Comparison of ENCODE assay signal across 23 cellular contexts in the genomic region with DNA sequence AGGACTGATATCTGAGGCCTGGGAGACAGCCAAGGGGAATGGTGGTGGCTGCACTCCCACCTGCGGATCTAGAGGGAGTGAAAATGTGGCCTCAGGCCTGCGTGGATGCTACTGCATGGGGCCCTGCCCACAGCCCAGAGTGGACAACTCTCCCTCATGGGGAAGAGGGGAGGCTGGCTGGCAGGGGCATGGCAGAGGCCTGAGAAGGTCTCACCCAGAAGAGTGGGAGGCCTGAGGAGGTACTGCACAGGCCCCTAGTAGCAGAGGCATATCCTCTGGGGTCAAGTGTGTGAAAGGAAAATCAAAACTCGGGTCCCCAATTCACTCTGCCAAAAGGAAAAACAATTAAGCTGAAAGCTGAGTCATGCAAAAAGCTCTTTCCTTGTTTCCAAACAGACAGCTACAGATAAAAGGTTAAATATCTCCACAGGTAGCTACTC.
A peak's percentile ranks its signal among the peaks of the same experiment; 100 is the strongest.
DNase-seq lines count a peak whose midpoint lies in the region; ATAC-seq and TF ChIP-seq lines count a peak whose summit lies in the region.
"Had no signal": no experiment of that assay in that cellular context is flagged by ENCODE, and none has a peak within 500 bp of the region (broad histone marks: within the 10 kb centered on the region; RNA-seq: fewer than 3 reads in every experiment).

No MANE protein-coding gene starts in this region.

- H3K27ac ChIP-seq in BLaER1 (no peak overlapping the region), GM23338 (ENCODE audit: low read depth) (peak overlapping the region; percentile 79)
- H3K27ac ChIP-seq: foreskin keratinocyte, spleen had no signal

- no peaks in the 10 kb centered on the region for H3K9me3 ChIP-seq in BLaER1
- H3K9me3 ChIP-seq: spleen had no signal

- H3K27ac Mint-ChIP-seq in GM23338, result 0 out of 2 replicates have a peak overlapping the region, but pooled peaks have one; percentile 69
- H3K27ac Mint-ChIP-seq in naive thymus-derived CD8-positive, alpha-beta T cell, result peak overlapping the region in 9 of 10 donors; percentile 53 to 94 (median 89)
- H3K27ac Mint-ChIP-seq: activated T-helper 1 cell treated with anti-CD3 and anti-CD28 coated beads, Interleukin-12 subunit alpha, Interleukin-12 subunit beta, Interleukin-2, Interleukin-4 antibody, amounts not matched to agents 30 ng/mL and 10 ng/mL and 1 ng/mL, durations not matched to agents 14 hours and 24 hours and 36 hours; stimulated activated naive CD8-positive, alpha-beta T cell treated with anti-CD3 and anti-CD28 coated beads, Interleukin-15, Interleukin-2, amounts not matched to agents 100 ng/mL and 50 ng/mL, for 24 hours had no signal

- H3K27me3 ChIP-seq in BLaER1, result no peaks in the 10 kb centered on the region
- no peaks in the 10 kb centered on the region for H3K27me3 ChIP-seq in GM23338 (ENCODE audit: insufficient read depth)
- H3K27me3 ChIP-seq: foreskin keratinocyte, spleen had no signal

- POLR2A ChIA-PET in naive thymus-derived CD8-positive, alpha-beta T cell (lab: Charles Lee), result interaction anchor here (0.6 to 4.6 kb wide), 5 partner anchors 11 to 93 kb away, joined by 4 to 33 read pairs (median 5); no protein-coding TSS in a partner anchor

- peaks cover 34% of the 10 kb centered on the region for H3K4me1 Mint-ChIP-seq in GM23338
- peaks cover 21 to 42% (median 30%) of the 10 kb centered on the region in 4 donors for H3K4me1 Mint-ChIP-seq in naive thymus-derived CD8-positive, alpha-beta T cell

- peaks cover 25% of the 10 kb centered on the region for H3K36me3 Mint-ChIP-seq in GM23338 (ENCODE audit: low read depth)
- H3K36me3 Mint-ChIP-seq in naive thymus-derived CD8-positive, alpha-beta T cell, result peaks cover 0 to 7% (median 3%) of the 10 kb centered on the region in 3 donors
- H3K36me3 Mint-ChIP-seq: type B pancreatic cell had no signal

- H4K20me1 ChIP-seq in BLaER1, result no peaks in the 10 kb centered on the region
- H4K20me1 ChIP-seq in GM23338 (replicated peaks; ENCODE audit: insufficient read depth), result no peaks in the 10 kb centered on the region

- H3K36me3 ChIP-seq in BLaER1, result no peaks in the 10 kb centered on the region
- no peaks in the 10 kb centered on the region for H3K36me3 ChIP-seq in GM23338 (ENCODE audit: insufficient read depth)
- H3K36me3 ChIP-seq: spleen had no signal

- peaks cover 2% of the 10 kb centered on the region for H3K27me3 Mint-ChIP-seq in GM23338 (ENCODE audit: insufficient read depth, low read depth, poor library complexity)
- no peaks in the 10 kb centered on the region for H3K27me3 Mint-ChIP-seq in naive thymus-derived CD8-positive, alpha-beta T cell
- H3K27me3 Mint-ChIP-seq: stimulated activated naive CD8-positive, alpha-beta T cell treated with anti-CD3 and anti-CD28 coated beads, Interleukin-15, Interleukin-2, amounts not matched to agents 100 ng/mL and 50 ng/mL, for 24 hours had no signal

- H3K4me3 ChIP-seq in BLaER1, result no peak overlapping the region
- no peak overlapping the region for H3K4me3 ChIP-seq in GM23338
- H3K4me3 ChIP-seq in epithelial cell of esophagus (ENCODE audit: low read length), result no peak overlapping the region
- H3K4me3 ChIP-seq: spleen had no signal

- H3K79me2 ChIP-seq in GM23338 (replicated peaks; ENCODE audit: insufficient read depth), result 0 out of 2 replicates have a peak, but pooled peaks cover 2% of the 10 kb centered on the region

- no peak overlapping the region for H3K9ac ChIP-seq in BLaER1

- H3K9me2 ChIP-seq in GM23338 (ENCODE audit: insufficient read depth), result no peaks in the 10 kb centered on the region

- peaks cover 21% of the 10 kb centered on the region for H3K4me1 ChIP-seq in BLaER1
- H3K4me1 ChIP-seq in GM23338 (ENCODE audit: insufficient read depth), result peaks cover 41% of the 10 kb centered on the region
- H3K4me1 ChIP-seq: foreskin keratinocyte had no signal

- no peak overlapping the region for H3K4me3 Mint-ChIP-seq in GM23338
- no peak overlapping the region for H3K4me3 Mint-ChIP-seq in naive thymus-derived CD8-positive, alpha-beta T cell
- H3K4me3 Mint-ChIP-seq: activated T-helper 1 cell treated with anti-CD3 and anti-CD28 coated beads, Interleukin-12 subunit alpha, Interleukin-12 subunit beta, Interleukin-2, Interleukin-4 antibody, amounts not matched to agents 30 ng/mL and 10 ng/mL and 1 ng/mL, durations not matched to agents 14 hours and 24 hours and 36 hours; stimulated activated naive CD8-positive, alpha-beta T cell treated with anti-CD3 and anti-CD28 coated beads, Interleukin-15, Interleukin-2, amounts not matched to agents 100 ng/mL and 50 ng/mL, for 24 hours; type B pancreatic cell had no signal

- no peaks in the 10 kb centered on the region; the same call in 1 of the 2 replicates for H3F3A ChIP-seq in GM23338 (replicated peaks; ENCODE audit: low read depth)

- peaks cover 26% of the 10 kb centered on the region for H3K9me3 Mint-ChIP-seq in GM23338
- H3K9me3 Mint-ChIP-seq in naive thymus-derived CD8-positive, alpha-beta T cell, result no peaks in the 10 kb centered on the region
- H3K9me3 Mint-ChIP-seq: activated T-helper 1 cell treated with anti-CD3 and anti-CD28 coated beads, Interleukin-12 subunit alpha, Interleukin-12 subunit beta, Interleukin-2, Interleukin-4 antibody, amounts not matched to agents 30 ng/mL and 10 ng/mL and 1 ng/mL, durations not matched to agents 14 hours and 24 hours and 36 hours; stimulated activated naive CD8-positive, alpha-beta T cell treated with anti-CD3 and anti-CD28 coated beads, Interleukin-15, Interleukin-2, amounts not matched to agents 100 ng/mL and 50 ng/mL, for 24 hours had no signal

- no peak for TF ChIP-seq CTCF in GM23338 (conservative IDR thresholded peaks at IDR 0.05; ENCODE audit: low read depth in 2 of 2)
- TF ChIP-seq CTCF in epithelial cell of esophagus (IDR thresholded peaks at IDR 0.05; ENCODE audit: insufficient read depth, low read depth, low read length, missing control alignments), result no peak

- H2AFZ ChIP-seq in GM23338, result no peak overlapping the region

- peak overlapping the region; percentile 73; the same call in 1 of the 2 replicates for H3K4me2 ChIP-seq in BLaER1
- H3K4me2 ChIP-seq in GM23338, result no peak overlapping the region

- DNase-seq in GM23338 (ENCODE audit: low spot score), result peak; percentile 39
- peak; percentile 8 for DNase-seq in epithelial cell of esophagus (ENCODE audit: low read depth)
- DNase-seq in naive thymus-derived CD8-positive, alpha-beta T cell, result no peak
- DNase-seq in UCSD-AML1 (lab: John Stamatoyannopoulos, UW; ENCODE audit: unreplicated experiment), result no peak
- no peak for DNase-seq in AG08395 (ENCODE audit: low spot score)
- DNase-seq in OCI-M1 (lab: John Stamatoyannopoulos, UW), result no peak
- DNase-seq: activated CD4-positive, alpha-beta T cell treated with anti-CD3 and anti-CD28 coated beads for 48 hours; effector CD4-positive, alpha-beta T cell; foreskin keratinocyte; mammary epithelial cell; NCI-H1930; occipital lobe; PC-3; retina; SIG-M5; spleen; stimulated activated CD4-positive, alpha-beta T cell treated with anti-CD3 and anti-CD28 coated beads, Interleukin-4, amount 100 ng/mL, for 24 hours had no signal

- ATAC-seq in GM23338 (peak; percentile 15), GM18502 (IDR thresholded peaks at IDR 0.05; ENCODE audit: poor library complexity, unreplicated experiment) (no peak)
- ATAC-seq in naive thymus-derived CD8-positive, alpha-beta T cell, result no peak
- ATAC-seq: foreskin keratinocyte, HCT116, PC-3 had no signal

TF ChIP-seq in GM23338, 12 proteins besides CTCF, POLR2A, EP300 and RAD21:
- TF ChIP-seq STAT1 (IDR thresholded peaks at IDR 0.05; ENCODE audit: unreplicated experiment), result no peak
- no peak for TF ChIP-seq EZH2phosphoT487 (IDR thresholded peaks at IDR 0.05; ENCODE audit: unreplicated experiment)
- no peak for TF ChIP-seq POLR2AphosphoS5 (IDR thresholded peaks at IDR 0.05; ENCODE audit: low read depth)
- TF ChIP-seq, protein P1, sequence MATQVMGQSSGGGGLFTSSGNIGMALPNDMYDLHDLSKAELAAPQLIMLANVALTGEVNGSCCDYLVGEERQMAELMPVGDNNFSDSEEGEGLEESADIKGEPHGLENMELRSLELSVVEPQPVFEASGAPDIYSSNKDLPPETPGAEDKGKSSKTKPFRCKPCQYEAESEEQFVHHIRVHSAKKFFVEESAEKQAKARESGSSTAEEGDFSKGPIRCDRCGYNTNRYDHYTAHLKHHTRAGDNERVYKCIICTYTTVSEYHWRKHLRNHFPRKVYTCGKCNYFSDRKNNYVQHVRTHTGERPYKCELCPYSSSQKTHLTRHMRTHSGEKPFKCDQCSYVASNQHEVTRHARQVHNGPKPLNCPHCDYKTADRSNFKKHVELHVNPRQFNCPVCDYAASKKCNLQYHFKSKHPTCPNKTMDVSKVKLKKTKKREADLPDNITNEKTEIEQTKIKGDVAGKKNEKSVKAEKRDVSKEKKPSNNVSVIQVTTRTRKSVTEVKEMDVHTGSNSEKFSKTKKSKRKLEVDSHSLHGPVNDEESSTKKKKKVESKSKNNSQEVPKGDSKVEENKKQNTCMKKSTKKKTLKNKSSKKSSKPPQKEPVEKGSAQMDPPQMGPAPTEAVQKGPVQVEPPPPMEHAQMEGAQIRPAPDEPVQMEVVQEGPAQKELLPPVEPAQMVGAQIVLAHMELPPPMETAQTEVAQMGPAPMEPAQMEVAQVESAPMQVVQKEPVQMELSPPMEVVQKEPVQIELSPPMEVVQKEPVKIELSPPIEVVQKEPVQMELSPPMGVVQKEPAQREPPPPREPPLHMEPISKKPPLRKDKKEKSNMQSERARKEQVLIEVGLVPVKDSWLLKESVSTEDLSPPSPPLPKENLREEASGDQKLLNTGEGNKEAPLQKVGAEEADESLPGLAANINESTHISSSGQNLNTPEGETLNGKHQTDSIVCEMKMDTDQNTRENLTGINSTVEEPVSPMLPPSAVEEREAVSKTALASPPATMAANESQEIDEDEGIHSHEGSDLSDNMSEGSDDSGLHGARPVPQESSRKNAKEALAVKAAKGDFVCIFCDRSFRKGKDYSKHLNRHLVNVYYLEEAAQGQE (IDR thresholded peaks at IDR 0.05; ENCODE audit: unreplicated experiment), result no peak
- TF ChIP-seq, protein P2, sequence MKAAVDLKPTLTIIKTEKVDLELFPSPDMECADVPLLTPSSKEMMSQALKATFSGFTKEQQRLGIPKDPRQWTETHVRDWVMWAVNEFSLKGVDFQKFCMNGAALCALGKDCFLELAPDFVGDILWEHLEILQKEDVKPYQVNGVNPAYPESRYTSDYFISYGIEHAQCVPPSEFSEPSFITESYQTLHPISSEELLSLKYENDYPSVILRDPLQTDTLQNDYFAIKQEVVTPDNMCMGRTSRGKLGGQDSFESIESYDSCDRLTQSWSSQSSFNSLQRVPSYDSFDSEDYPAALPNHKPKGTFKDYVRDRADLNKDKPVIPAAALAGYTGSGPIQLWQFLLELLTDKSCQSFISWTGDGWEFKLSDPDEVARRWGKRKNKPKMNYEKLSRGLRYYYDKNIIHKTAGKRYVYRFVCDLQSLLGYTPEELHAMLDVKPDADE (IDR thresholded peaks at IDR 0.05), result no peak
- TF ChIP-seq EZH2 (IDR thresholded peaks at IDR 0.05; ENCODE audit: low read depth, unreplicated experiment), result no peak

Comparison
In these comparisons a context has a peak if more than half of its experiments do, and no peak if none do; other contexts are left out.
1. DNase-seq: peak in GM23338 (single experiment) and epithelial cell of esophagus (single experiment); none in naive thymus-derived CD8-positive, alpha-beta T cell (0 of 10), UCSD-AML1 (single experiment), AG08395 (single experiment) and OCI-M1 (single experiment).